In genomic region chr3:31247850-31248618, GRCh38 we compare ENCODE assay signal across 1 cellular context.
A peak's percentile ranks its signal among the peaks of the same experiment; 100 is the strongest.
TF ChIP-seq lines count a peak whose summit lies in the region.

No MANE protein-coding gene starts in this region.

TF ChIP-seq in HepG2, 621 proteins besides CTCF, POLR2A, EP300 and RAD21 (continued from another document):
- TF ChIP-seq DMTF1 (CRISPR knock-in tag; IDR thresholded peaks at IDR 0.05) = no peak
- TF ChIP-seq GATAD2A (CRISPR knock-in tag; IDR thresholded peaks at IDR 0.05) = peak; percentile 85
- TF ChIP-seq NFE2L2 (IDR thresholded peaks at IDR 0.05; ENCODE audit: low read length) = no peak
- TF ChIP-seq ZNF619 (CRISPR knock-in tag; IDR thresholded peaks at IDR 0.05) = no peak
- no peak for TF ChIP-seq ZNF761 (CRISPR knock-in tag; conservative IDR thresholded peaks at IDR 0.05)
- TF ChIP-seq HOXA7 (CRISPR knock-in tag; IDR thresholded peaks at IDR 0.05) = no peak
- TF ChIP-seq MXI1 (IDR thresholded peaks at IDR 0.05; ENCODE audit: borderline replicate concordance, low read depth, low read length) = no peak
- peak; percentile 61 for TF ChIP-seq XRCC5 (optimal IDR thresholded peaks at IDR 0.05; ENCODE audit: low read length)
- TF ChIP-seq ZNF563 (CRISPR knock-in tag; IDR thresholded peaks at IDR 0.05) = no peak
- no peak for TF ChIP-seq E2F5 (CRISPR knock-in tag; conservative IDR thresholded peaks at IDR 0.05)
- no peak for TF ChIP-seq ZNF766 (CRISPR knock-in tag; IDR thresholded peaks at IDR 0.05; ENCODE audit: borderline replicate concordance)
